In genomic region chr6:36197739-36198221, GRCh38 we compare ENCODE assay signal across 8 cellular contexts. TPM values are rescaled to one million over a fixed set of nuclear protein-coding genes. Genes with fewer than 3 reads are reported as not detected.
DNase-seq lines count a peak whose midpoint lies in the region; ATAC-seq and TF ChIP-seq lines count a peak whose summit lies in the region.

No MANE protein-coding gene starts in this region.

- H3K36me3 Mint-ChIP-seq in memory B cell = peaks cover 18% of the 10 kb centered on the region

- H3K27me3 Mint-ChIP-seq in memory B cell = no peaks in the 10 kb centered on the region

- in situ Hi-C loops in astrocyte of the spinal cord (cut with HindIII; ENCODE audit: low sequenced_read_pairs) = no loop called here

- H3K4me3 ChIP-seq in HUES48 (ENCODE audit: low read depth, low read length) (peak overlapping the region; percentile 92), astrocyte of the spinal cord (ENCODE audit: low read depth, low read length) (peak overlapping the region; percentile 54), urinary bladder (ENCODE audit: low read depth, low read length) (peak overlapping the region; percentile 94)

- H3K27ac ChIP-seq in 22Rv1 (peak overlapping the region; percentile 96), HUES48 (ENCODE audit: low read depth, low read length) (no peak overlapping the region), urinary bladder (ENCODE audit: low read depth) (no peak overlapping the region)

- no peak for TF ChIP-seq CTCF in 22Rv1 (IDR thresholded peaks at IDR 0.05)
- no peak for TF ChIP-seq CTCF in astrocyte of the spinal cord (IDR thresholded peaks at IDR 0.05; ENCODE audit: low read depth, low read length)

- no peaks in the 10 kb centered on the region for H3K27me3 ChIP-seq in HUES48 (ENCODE audit: control insufficient read depth, insufficient read depth, low read length)

- H3K4me1 Mint-ChIP-seq in memory B cell = peaks cover 13% of the 10 kb centered on the region

- H3K9me3 ChIP-seq in HUES48 (ENCODE audit: control insufficient read depth, insufficient read depth, low read length) = no peaks in the 10 kb centered on the region

- DNase-seq in astrocyte of the spinal cord (ENCODE audit: low read depth, low spot score) (no peak), memory B cell (ENCODE audit: low spot score in 2 of 2) (no peak), SHP77 treated with DMSO at 0.1 percent for 48 hours (lab: John Stamatoyannopoulos, UW) (no peak)

- H3K27ac Mint-ChIP-seq in memory B cell = peak overlapping the region; percentile 88

- H3K4me1 ChIP-seq in HUES48 (ENCODE audit: control insufficient read depth, insufficient read depth, low read length) (peaks cover 6% of the 10 kb centered on the region), urinary bladder (ENCODE audit: insufficient read depth) (no peaks in the 10 kb centered on the region)

- H3K36me3 ChIP-seq in HUES48 (ENCODE audit: control insufficient read depth, insufficient read depth, low read length) (peaks cover 39% of the 10 kb centered on the region), urinary bladder (ENCODE audit: insufficient read depth) (no peaks in the 10 kb centered on the region)

- no peak overlapping the region for H3K9ac ChIP-seq in HUES48 (ENCODE audit: low read depth, low read length)

- WGBS in urinary bladder = 63% methylated on average over 17 of the region's 17 CpGs

- H3K9me3 Mint-ChIP-seq in memory B cell = no peaks in the 10 kb centered on the region

- H3K4me3 Mint-ChIP-seq in memory B cell = peak overlapping the region; percentile 94

- no peak for ATAC-seq in memory B cell (ENCODE audit: low read depth)
- no peak for ATAC-seq in GM21576 (IDR thresholded peaks at IDR 0.05; ENCODE audit: unreplicated experiment)
- ATAC-seq in GM18861 (IDR thresholded peaks at IDR 0.05; ENCODE audit: unreplicated experiment) = no peak

RNA-seq across cellular contexts. Expression of gene BRPF3, which starts 1.2 kb away (rescaled TPM):
- 15.3 TPM for total RNA-seq in urinary bladder
- polyA plus RNA-seq in urinary bladder = 17.5 TPM
